ENCODE assay signal across 12 cellular contexts in the genomic region with DNA sequence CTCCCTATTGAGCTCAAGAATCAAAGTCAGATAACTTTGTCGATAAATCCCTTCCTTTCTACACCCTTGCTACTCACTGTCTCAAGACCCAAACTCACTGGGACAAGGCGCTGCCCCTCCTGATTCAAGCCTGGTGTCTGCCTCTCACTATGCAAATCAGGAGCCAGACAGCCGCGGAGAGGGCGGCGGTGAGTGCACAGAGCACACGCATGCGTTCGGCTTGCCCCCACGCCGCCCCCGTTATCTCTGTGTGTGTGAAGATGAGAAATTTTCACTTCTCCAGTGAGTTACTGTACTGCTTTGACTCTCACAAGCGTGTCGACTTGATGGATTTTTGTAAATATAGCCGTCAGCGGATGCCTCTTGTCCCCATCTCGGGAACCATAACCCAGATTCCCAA. TPM values are rescaled to one million over a fixed set of nuclear protein-coding genes. Genes with fewer than 3 reads are reported as not detected.
"Had no signal": no experiment of that assay in that cellular context is flagged by ENCODE, and none has a peak within 500 bp of the region (broad histone marks: within the 10 kb centered on the region; RNA-seq: fewer than 3 reads in every experiment).

No MANE protein-coding gene starts in this region.

RNA-seq across cellular contexts. Expression of a gene that starts 47.0 kb away (rescaled TPM):
- total RNA-seq: activated CD8-positive, alpha-beta memory T cell treated with anti-CD3 and anti-CD28 coated beads for 36 hours; activated naive CD4-positive, alpha-beta T cell treated with anti-CD3 and anti-CD28 coated beads for 36 hours; activated T-helper 17 cell treated with anti-CD3 and anti-CD28 coated beads, Interleukin-2, amount 50 U/mL, for 72 hours; astrocyte; cardiac muscle cell; esophagus squamous epithelium; lower leg skin; osteoblast; psoas muscle; right lobe of liver; thyroid gland had no signal
- polyA plus RNA-seq: cardiac muscle cell, neural cell, psoas muscle had no signal
